Comparison of ENCODE assay signal across 8 cellular contexts in genomic region chr2:24970483-24971299, GRCh38. TPM values are rescaled to one million over a fixed set of nuclear protein-coding genes. Genes with fewer than 3 reads are reported as not detected.
DNase-seq lines count a peak whose midpoint lies in the region; TF ChIP-seq lines count a peak whose summit lies in the region.

No MANE protein-coding gene starts in this region.

- H3K9me3 ChIP-seq in neutrophil: no peaks in the 10 kb centered on the region

- H3K27ac ChIP-seq in epithelial cell of prostate: peak overlapping the region; percentile 87
- H3K27ac ChIP-seq in neutrophil: peak overlapping the region; percentile 92

- DNase-seq in NCI-H345 (lab: John Stamatoyannopoulos, UW) (peak; percentile 51), NCI-H345 treated with DMSO at 0.1 percent for 48 hours (lab: John Stamatoyannopoulos, UW; ENCODE audit: unreplicated experiment) (no peak), SK-MEL-5 (ENCODE audit: low read depth, low spot score) (peak; percentile 26), epithelial cell of prostate (ENCODE audit: low read depth, low spot score) (no peak), OCI-M2 (lab: John Stamatoyannopoulos, UW; ENCODE audit: unreplicated experiment) (no peak)
- no peak for DNase-seq in activated effector memory CD4-positive, alpha-beta T cell treated with Interleukin-2 at 50 U/mL for 16 hours
- DNase-seq in activated CD4-positive, CD25-positive, alpha-beta regulatory T cell (lab: John Stamatoyannopoulos, UW): no peak

- H3K27me3 ChIP-seq in neutrophil: no peaks in the 10 kb centered on the region

- in situ Hi-C loops in SK-MEL-5 (cut with HindIII; ENCODE audit: low pct_unique_long_range_greater_than_20kb, low sequenced_read_pairs): no loop called here

- peak overlapping the region; percentile 70 to 79 for H3K4me3 ChIP-seq in neutrophil (ENCODE audit: low read depth in 1 of 2, low read length in 1 of 2)

- peaks cover 4% of the 10 kb centered on the region for H3K36me3 ChIP-seq in neutrophil

- TF ChIP-seq CTCF in neutrophil (IDR thresholded peaks at IDR 0.05): no peak

- H3K4me1 ChIP-seq in neutrophil (ENCODE audit: control insufficient read depth in 1 of 2, insufficient read depth in 1 of 2, low read depth in 1 of 2, low read length in 1 of 2): peaks cover 14 to 16% of the 10 kb centered on the region in 2 experiments

RNA-seq across cellular contexts. Expression of gene DNAJC27, which starts 1.1 kb away (rescaled TPM):
- 3.4 and 6.0 TPM in 2 replicates for total RNA-seq in SK-MEL-5 (2014; rRNA removed; shearing (Covaris generic))
- polyA plus RNA-seq in SK-MEL-5 (2015; cell fraction: cytosol; rRNA removed): 2.0 and 2.1 TPM in 2 replicates
- polyA plus RNA-seq in SK-MEL-5 (2015; cell fraction: nucleus; rRNA removed): 16.5 and 22.5 TPM in 2 replicates

RNA-seq across cellular contexts. Expression of gene ADCY3, which starts 50.7 kb away (rescaled TPM):
- total RNA-seq in SK-MEL-5 (2014; rRNA removed; shearing (Covaris generic)): 22.6 and 25.8 TPM in 2 replicates
- polyA plus RNA-seq in SK-MEL-5 (2015; cell fraction: cytosol; rRNA removed): 52.7 and 62.7 TPM in 2 replicates
- polyA plus RNA-seq in SK-MEL-5 (2015; cell fraction: nucleus; rRNA removed): 96.3 and 125 TPM in 2 replicates

Comparison
In these comparisons a context has a peak if more than half of its experiments do, and no peak if none do; other contexts are left out.
1. DNase-seq: peak in NCI-H345 (single experiment) and SK-MEL-5 (single experiment); none in NCI-H345 treated with DMSO at 0.1 percent for 48 hours (single experiment), epithelial cell of prostate (single experiment), activated effector memory CD4-positive, alpha-beta T cell treated with Interleukin-2 at 50 U/mL for 16 hours (single experiment), OCI-M2 (single experiment) and activated CD4-positive, CD25-positive, alpha-beta regulatory T cell (0 of 4).